Comparison of ENCODE assay signal across 32 cellular contexts in the genomic region with DNA sequence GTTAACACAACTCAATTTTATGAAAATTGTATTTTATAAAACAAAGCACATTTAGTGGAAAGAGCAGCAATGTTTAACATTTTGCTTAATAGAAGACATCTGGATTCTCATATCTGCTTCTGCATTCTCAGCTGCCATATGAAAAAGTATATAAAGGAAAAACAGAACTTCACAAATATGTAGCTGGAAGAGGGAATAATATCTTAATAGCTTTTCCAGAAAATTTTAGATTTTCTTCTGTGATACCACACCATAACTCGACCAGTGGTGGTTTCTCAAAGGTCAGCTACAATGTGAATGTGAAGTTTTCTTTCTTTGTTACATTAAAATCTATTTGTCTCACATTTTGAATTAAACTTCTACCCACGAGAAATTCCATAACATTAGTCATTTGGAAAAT.
DNase-seq lines count a peak whose midpoint lies in the region; TF ChIP-seq lines count a peak whose summit lies in the region.
"Had no signal": no experiment of that assay in that cellular context is flagged by ENCODE, and none has a peak within 500 bp of the region (broad histone marks: within the 10 kb centered on the region; RNA-seq: fewer than 3 reads in every experiment).

No MANE protein-coding gene starts in this region.

- TF ChIP-seq CTCF in ascending aorta (IDR thresholded peaks at IDR 0.05), result no peak
- TF ChIP-seq CTCF in smooth muscle cell (IDR thresholded peaks at IDR 0.05; ENCODE audit: borderline replicate concordance, insufficient read depth, poor library complexity, severe bottlenecking), result no peak

- no peak overlapping the region for H3K27ac Mint-ChIP-seq in activated CD4-positive, alpha-beta T cell treated with anti-CD3 and anti-CD28 coated beads, Interleukin-2, amount 10 ng/mL, durations not matched to agents 7 days and 5 days
- H3K27ac Mint-ChIP-seq: activated B cell treated with CpG ODN at 0.5 μM for 24 hours; activated naive CD8-positive, alpha-beta T cell; immature natural killer cell; type B pancreatic cell had no signal

- H3K9me3 Mint-ChIP-seq in activated CD4-positive, alpha-beta T cell treated with anti-CD3 and anti-CD28 coated beads, Interleukin-2, amount 10 ng/mL, durations not matched to agents 7 days and 5 days, result no peaks in the 10 kb centered on the region
- H3K9me3 Mint-ChIP-seq: activated B cell treated with CpG ODN at 0.5 μM for 24 hours, immature natural killer cell, type B pancreatic cell had no signal

- H3K9me3 ChIP-seq in ascending aorta (no peaks in the 10 kb centered on the region), smooth muscle cell (replicated peaks; ENCODE audit: low read depth) (no peaks in the 10 kb centered on the region)
- H3K9me3 ChIP-seq: BLaER1 treated with 17β-estradiol and CSF1 and Interleukin-3, amounts not matched to agents 10 nM and 100 nM; esophagus squamous epithelium; HAP-1; neutrophil; prostate gland; right lobe of liver; SJSA1 had no signal

- CTCF ChIA-PET in activated CD4-positive, alpha-beta T cell treated with anti-CD3 and anti-CD28 coated beads, Interleukin-2, amount 10 ng/mL, durations not matched to agents 7 days and 5 days (lab: Charles Lee), result no interaction called here

- POLR2A ChIA-PET in activated CD4-positive, alpha-beta T cell treated with anti-CD3 and anti-CD28 coated beads, Interleukin-2, amount 10 ng/mL, durations not matched to agents 7 days and 5 days (lab: Charles Lee), result no interaction called here

- intact Hi-C loops in ascending aorta (cut with DNase I), result no loop called here

- H3K4me2 ChIP-seq in smooth muscle cell, result no peak overlapping the region
- H3K4me2 ChIP-seq: BLaER1 treated with 17β-estradiol and CSF1 and Interleukin-3, amounts not matched to agents 10 nM and 100 nM had no signal

- H3K27me3 ChIP-seq in ascending aorta (no peaks in the 10 kb centered on the region), smooth muscle cell (ENCODE audit: low read depth) (no peaks in the 10 kb centered on the region)
- H3K27me3 ChIP-seq: BLaER1 treated with 17β-estradiol and CSF1 and Interleukin-3, amounts not matched to agents 10 nM and 100 nM; esophagus squamous epithelium; neutrophil; right lobe of liver; SJSA1 had no signal

- H3K27me3 Mint-ChIP-seq in activated CD4-positive, alpha-beta T cell treated with anti-CD3 and anti-CD28 coated beads, Interleukin-2, amount 10 ng/mL, durations not matched to agents 7 days and 5 days, result no peaks in the 10 kb centered on the region
- H3K27me3 Mint-ChIP-seq: activated B cell treated with CpG ODN at 0.5 μM for 24 hours; activated naive CD8-positive, alpha-beta T cell; type B pancreatic cell had no signal

- H3K9ac ChIP-seq in smooth muscle cell (ENCODE audit: low read depth), result no peak overlapping the region
- H3K9ac ChIP-seq: BLaER1 treated with 17β-estradiol and CSF1 and Interleukin-3, amounts not matched to agents 10 nM and 100 nM had no signal

- WGBS in smooth muscle cell (ENCODE audit: low lambda C conversion rate), result 64% methylated on average over 2 of the region's 2 CpGs

- no peaks in the 10 kb centered on the region for H4K20me1 ChIP-seq in smooth muscle cell (ENCODE audit: low read depth)

- H3K27ac ChIP-seq in ascending aorta (peak overlapping the region; percentile 3 to 26), smooth muscle cell (ENCODE audit: low read depth) (peak overlapping the region; percentile 8)
- H3K27ac ChIP-seq: BLaER1 treated with 17β-estradiol and CSF1 and Interleukin-3, amounts not matched to agents 10 nM and 100 nM; esophagus squamous epithelium; HL-60; neutrophil; prostate gland; right lobe of liver; SJSA1 had no signal

- no peak overlapping the region for H3K4me3 Mint-ChIP-seq in activated CD4-positive, alpha-beta T cell treated with anti-CD3 and anti-CD28 coated beads, Interleukin-2, amount 10 ng/mL, durations not matched to agents 7 days and 5 days
- H3K4me3 Mint-ChIP-seq: activated B cell treated with CpG ODN at 0.5 μM for 24 hours; activated naive CD8-positive, alpha-beta T cell; immature natural killer cell; type B pancreatic cell had no signal

- no peak overlapping the region for H2AFZ ChIP-seq in smooth muscle cell (ENCODE audit: low read depth)

- peak; percentile 3 for DNase-seq in HS-27A (ENCODE audit: low read depth)
- no peak for DNase-seq in ascending aorta (ENCODE audit: low spot score in 2 of 2)
- DNase-seq in fibroblast of the conjunctiva (ENCODE audit: low read depth), result peak; percentile 3
- no peak for DNase-seq in smooth muscle cell (lab: John Stamatoyannopoulos, UW; ENCODE audit: unreplicated experiment)
- no peak for DNase-seq in NCI-H187 (lab: John Stamatoyannopoulos, UW)
- DNase-seq in superior temporal gyrus (ENCODE audit: extremely low spot score), result no peak
- no peak for DNase-seq in activated CD4-positive, alpha-beta T cell treated with anti-CD3 and anti-CD28 coated beads, Interleukin-2, amount 10 ng/mL, durations not matched to agents 7 days and 5 days
- DNase-seq in cerebellar cortex (ENCODE audit: low spot score), result no peak
- DNase-seq: activated B cell treated with CpG ODN at 0.5 μM for 24 hours; activated CD4-positive, alpha-beta T cell treated with anti-CD3 and anti-CD28 coated beads, Interleukin-2, amount 50 U/mL, for 1 hour; activated effector memory CD4-positive, alpha-beta T cell treated with Interleukin-2 at 50 U/mL for 16 hours; activated T-cell treated with anti-CD3 and anti-CD28 coated beads, Interleukin-2, amount 50 U/mL, for 1 hour; caudate nucleus; dermis blood vessel endothelial cell; esophagus squamous epithelium; immature natural killer cell; Kasumi-1; NCI-H146; NCI-H2107; right lobe of liver; RPMI8226; stimulated activated CD4-positive, alpha-beta T cell treated with anti-CD3 and anti-CD28 coated beads, Interleukin-15, amount 100 ng/mL, for 24 hours; stimulated activated CD4-positive, alpha-beta T cell treated with anti-CD3 and anti-CD28 coated beads, Interleukin-4, amount 100 ng/mL, for 4 hours; T-helper 1 cell had no signal

- H3K36me3 ChIP-seq in ascending aorta (no peaks in the 10 kb centered on the region), smooth muscle cell (ENCODE audit: low read depth) (no peaks in the 10 kb centered on the region)
- H3K36me3 ChIP-seq: HAP-1, neutrophil, prostate gland, right lobe of liver, SJSA1 had no signal

- H3K4me1 ChIP-seq in ascending aorta (peaks cover 0 to 6% of the 10 kb centered on the region in 2 donors), smooth muscle cell (ENCODE audit: low read depth) (peaks cover 3% of the 10 kb centered on the region)
- H3K4me1 ChIP-seq: BLaER1 treated with 17β-estradiol and CSF1 and Interleukin-3, amounts not matched to agents 10 nM and 100 nM; HAP-1; prostate gland; SJSA1 had no signal

- no peaks in the 10 kb centered on the region for H3F3A ChIP-seq in smooth muscle cell (ENCODE audit: low read depth)

- no peaks in the 10 kb centered on the region for H3K36me3 Mint-ChIP-seq in activated CD4-positive, alpha-beta T cell treated with anti-CD3 and anti-CD28 coated beads, Interleukin-2, amount 10 ng/mL, durations not matched to agents 7 days and 5 days (ENCODE audit: low read depth)
- H3K36me3 Mint-ChIP-seq: activated naive CD8-positive, alpha-beta T cell; immature natural killer cell had no signal

- H3K4me3 ChIP-seq in ascending aorta, result no peak overlapping the region
- H3K4me3 ChIP-seq in smooth muscle cell, result no peak overlapping the region
- H3K4me3 ChIP-seq: BLaER1 treated with 17β-estradiol and CSF1 and Interleukin-3, amounts not matched to agents 10 nM and 100 nM; esophagus squamous epithelium; HAP-1; prostate gland; right lobe of liver; SJSA1 had no signal

- no peaks in the 10 kb centered on the region for H3K79me2 ChIP-seq in smooth muscle cell (ENCODE audit: low read depth)

- H3K4me1 Mint-ChIP-seq in activated CD4-positive, alpha-beta T cell treated with anti-CD3 and anti-CD28 coated beads, Interleukin-2, amount 10 ng/mL, durations not matched to agents 7 days and 5 days, result no peaks in the 10 kb centered on the region
- H3K4me1 Mint-ChIP-seq: activated B cell treated with CpG ODN at 0.5 μM for 24 hours, immature natural killer cell had no signal

Comparison
In these comparisons a context has a peak if more than half of its experiments do, and no peak if none do; other contexts are left out.
1. DNase-seq: peak in HS-27A (single experiment) and fibroblast of the conjunctiva (single experiment); none in ascending aorta (0 of 2), smooth muscle cell (single experiment), NCI-H187 (0 of 2), superior temporal gyrus (single experiment), activated CD4-positive, alpha-beta T cell treated with anti-CD3 and anti-CD28 coated beads, Interleukin-2, amount 10 ng/mL, durations not matched to agents 7 days and 5 days (single experiment) and cerebellar cortex (single experiment).